In genomic region chr18:58645398-58645797, GRCh38 we compare ENCODE assay signal across 27 cellular contexts. TPM values are rescaled to one million over a fixed set of nuclear protein-coding genes. Genes with fewer than 3 reads are reported as not detected.
DNase-seq lines count a peak whose midpoint lies in the region; ATAC-seq, FAIRE-seq and TF ChIP-seq lines count a peak whose summit lies in the region.
"Had no signal": no experiment of that assay in that cellular context is flagged by ENCODE, and none has a peak within 500 bp of the region (broad histone marks: within the 10 kb centered on the region; RNA-seq: fewer than 3 reads in every experiment).

No MANE protein-coding gene starts in this region.

- peaks cover 18% of the 10 kb centered on the region for H3F3A ChIP-seq in neural progenitor cell (ENCODE audit: low read depth)

- DNase-seq in EH (ENCODE audit: low read depth) = peak; percentile 94
- DNase-seq in LHCN-M2 (ENCODE audit: low read depth) = peak; percentile 57
- DNase-seq in bronchial epithelial cell (ENCODE audit: low read depth) = peak; percentile 37
- no peak for DNase-seq in neural progenitor cell (ENCODE audit: low spot score)
- DNase-seq in activated CD8-positive, alpha-beta memory T cell treated with anti-CD3 and anti-CD28 coated beads for 24 hours = no peak
- no peak for DNase-seq in activated CD4-positive, alpha-beta T cell treated with anti-CD3 and anti-CD28 coated beads for 36 hours
- DNase-seq in mucosa of descending colon = no peak
- DNase-seq: activated naive CD4-positive, alpha-beta T cell treated with Interleukin-2 at 50 U/mL for 16 hours; activated T-cell treated with anti-CD3 and anti-CD28 coated beads, Interleukin-2, amount 50 U/mL, for 48 hours; amygdala; hypothalamus; MM.1S; NCI-H1436 treated with DMSO at 0.1 percent for 48 hours; NCI-H526 treated with DMSO at 0.1 percent for 48 hours; psoas muscle; spleen; stimulated activated CD4-positive, alpha-beta T cell treated with anti-CD3 and anti-CD28 coated beads, Interleukin-4, amount 100 ng/mL, for 24 hours; T1000; tibial artery had no signal

- H3K9me3 Mint-ChIP-seq in neural progenitor cell = peaks cover 2% of the 10 kb centered on the region
- peaks cover 2% of the 10 kb centered on the region for H3K9me3 Mint-ChIP-seq in activated CD4-positive, alpha-beta T cell treated with anti-CD3 and anti-CD28 coated beads for 36 hours (ENCODE audit: low read depth)
- H3K9me3 Mint-ChIP-seq: central memory CD8-positive, alpha-beta T cell; stimulated activated naive CD8-positive, alpha-beta T cell treated with anti-CD3 and anti-CD28 coated beads, Interleukin-15, Interleukin-2, amounts not matched to agents 100 ng/mL and 50 ng/mL, for 24 hours had no signal

- no peak overlapping the region for H3K9ac ChIP-seq in neural progenitor cell

- H3K4me3 ChIP-seq in bronchial epithelial cell (ENCODE audit: low read depth, low read length) (no peak overlapping the region), neural progenitor cell (no peak overlapping the region), mucosa of descending colon (no peak overlapping the region)
- H3K4me3 ChIP-seq: psoas muscle, spleen, tibial artery had no signal

- no peaks in the 10 kb centered on the region for H3K36me3 ChIP-seq in bronchial epithelial cell (ENCODE audit: control insufficient read depth, insufficient read depth, low read length)
- H3K36me3 ChIP-seq in neural progenitor cell = no peaks in the 10 kb centered on the region
- H3K36me3 ChIP-seq in mucosa of descending colon (ENCODE audit: low read depth) = no peaks in the 10 kb centered on the region
- H3K36me3 ChIP-seq: spleen, tibial artery had no signal

- no peaks in the 10 kb centered on the region for H3K79me2 ChIP-seq in neural progenitor cell (ENCODE audit: low read depth)

- no peak overlapping the region for H3K27ac ChIP-seq in neural progenitor cell
- H3K27ac ChIP-seq: psoas muscle, spleen, tibial artery had no signal

- no peaks in the 10 kb centered on the region for H3K27me3 Mint-ChIP-seq in neural progenitor cell (ENCODE audit: insufficient read depth, low read depth)
- peaks cover 3% of the 10 kb centered on the region for H3K27me3 Mint-ChIP-seq in activated CD4-positive, alpha-beta T cell treated with anti-CD3 and anti-CD28 coated beads for 36 hours
- H3K27me3 Mint-ChIP-seq: B cell; central memory CD8-positive, alpha-beta T cell; stimulated activated naive CD8-positive, alpha-beta T cell treated with anti-CD3 and anti-CD28 coated beads, Interleukin-15, Interleukin-2, amounts not matched to agents 100 ng/mL and 50 ng/mL, for 24 hours had no signal

- H4K20me1 ChIP-seq in neural progenitor cell (ENCODE audit: low read depth) = no peaks in the 10 kb centered on the region

- no peak for FAIRE-seq in bronchial epithelial cell (lab: Jason Lieb, UNC)
- FAIRE-seq: frontal cortex, islet of Langerhans had no signal

- POLR2A ChIA-PET in activated CD4-positive, alpha-beta T cell treated with anti-CD3 and anti-CD28 coated beads for 36 hours (lab: Charles Lee) = no interaction called here

- H3K27me3 ChIP-seq in bronchial epithelial cell (ENCODE audit: control insufficient read depth, insufficient read depth, low read length) = no peaks in the 10 kb centered on the region
- H3K27me3 ChIP-seq in neural progenitor cell = no peaks in the 10 kb centered on the region
- H3K27me3 ChIP-seq: spleen, tibial artery had no signal

- ATAC-seq in activated CD4-positive, alpha-beta T cell treated with anti-CD3 and anti-CD28 coated beads for 36 hours = no peak
- ATAC-seq in esophagus mucosa (no peak), mucosa of descending colon (no peak)
- ATAC-seq: Right ventricle myocardium inferior had no signal

- H3K4me1 Mint-ChIP-seq in neural progenitor cell = no peaks in the 10 kb centered on the region
- H3K4me1 Mint-ChIP-seq in activated CD4-positive, alpha-beta T cell treated with anti-CD3 and anti-CD28 coated beads for 36 hours = peaks cover 22% of the 10 kb centered on the region

- no peak overlapping the region for H3K4me2 ChIP-seq in neural progenitor cell

- H3K9me3 ChIP-seq in neural progenitor cell (ENCODE audit: low read depth) (no peaks in the 10 kb centered on the region), mucosa of descending colon (no peaks in the 10 kb centered on the region)
- H3K9me3 ChIP-seq: psoas muscle, tibial artery had no signal

- H3K36me3 Mint-ChIP-seq in neural progenitor cell = no peaks in the 10 kb centered on the region
- H3K36me3 Mint-ChIP-seq in activated CD4-positive, alpha-beta T cell treated with anti-CD3 and anti-CD28 coated beads for 36 hours (ENCODE audit: low read depth) = peaks cover 1% of the 10 kb centered on the region

- CTCF ChIA-PET in activated CD4-positive, alpha-beta T cell treated with anti-CD3 and anti-CD28 coated beads for 36 hours (lab: Charles Lee) = no interaction called here

- no peak for TF ChIP-seq CTCF in bronchial epithelial cell (IDR thresholded peaks at IDR 0.05; ENCODE audit: insufficient read depth, low read length, severe bottlenecking)
- TF ChIP-seq CTCF in neural progenitor cell (IDR thresholded peaks at IDR 0.05) = no peak
- no peak for TF ChIP-seq CTCF in mucosa of descending colon (IDR thresholded peaks at IDR 0.05)

- H3K27ac Mint-ChIP-seq in neural progenitor cell = no peak overlapping the region
- no peak overlapping the region for H3K27ac Mint-ChIP-seq in activated CD4-positive, alpha-beta T cell treated with anti-CD3 and anti-CD28 coated beads for 36 hours
- H3K27ac Mint-ChIP-seq: B cell; stimulated activated naive CD8-positive, alpha-beta T cell treated with anti-CD3 and anti-CD28 coated beads, Interleukin-15, Interleukin-2, amounts not matched to agents 100 ng/mL and 50 ng/mL, for 24 hours had no signal

- peaks cover 20% of the 10 kb centered on the region for H3K4me1 ChIP-seq in neural progenitor cell
- no peaks in the 10 kb centered on the region for H3K4me1 ChIP-seq in mucosa of descending colon (ENCODE audit: low read depth)
- H3K4me1 ChIP-seq: tibial artery had no signal

- no peak overlapping the region for H3K4me3 Mint-ChIP-seq in neural progenitor cell
- no peak overlapping the region for H3K4me3 Mint-ChIP-seq in activated CD4-positive, alpha-beta T cell treated with anti-CD3 and anti-CD28 coated beads for 36 hours
- H3K4me3 Mint-ChIP-seq: B cell; central memory CD8-positive, alpha-beta T cell; stimulated activated naive CD8-positive, alpha-beta T cell treated with anti-CD3 and anti-CD28 coated beads, Interleukin-15, Interleukin-2, amounts not matched to agents 100 ng/mL and 50 ng/mL, for 24 hours had no signal

- H2AFZ ChIP-seq in neural progenitor cell (replicated peaks) = peak overlapping the region; percentile 33

- intact Hi-C loops in activated CD4-positive, alpha-beta T cell treated with anti-CD3 and anti-CD28 coated beads for 36 hours (cut with DNase I, micrococcal nuclease) = no loop called here
- intact Hi-C loops in mucosa of descending colon (cut with DNase I, micrococcal nuclease) = no loop called here

RNA-seq across cellular contexts. Expression of gene ALPK2, which starts 16.5 kb away (rescaled TPM):
- total RNA-seq in LHCN-M2 (2014; rRNA removed) (12.1 and 16.8 TPM in 2 replicates), bronchial epithelial cell (0.26 TPM in 1 of 2 replicates, not detected in the other), neural progenitor cell (ENCODE audit: low replicate concordance) (0.15 and 0.24 TPM in 2 replicates), esophagus mucosa (0.12 TPM), mucosa of descending colon (under 1 TPM; 0.06 to 0.95 (median 0.46) TPM)
- polyA plus RNA-seq in LHCN-M2 (2012) = 26.0 TPM
- total RNA-seq in activated CD4-positive, alpha-beta T cell treated with anti-CD3 and anti-CD28 coated beads for 36 hours = 1 to 10 TPM; 1.3 to 1.6 TPM
- total RNA-seq: dermis microvascular lymphatic vessel endothelial cell, frontal cortex had no signal

RNA-seq across cellular contexts. Expression of gene MALT1, which starts 25.9 kb away (rescaled TPM):
- total RNA-seq in LHCN-M2 (2014; rRNA removed) = 19.5 and 20.5 TPM in 2 replicates
- 5.4 TPM for polyA plus RNA-seq in LHCN-M2 (2012)
- total RNA-seq in bronchial epithelial cell = 62.4 and 64.6 TPM in 2 replicates
- total RNA-seq in neural progenitor cell (ENCODE audit: low replicate concordance) = 24.4 and 28.4 TPM in 2 replicates
- total RNA-seq in activated CD4-positive, alpha-beta T cell treated with anti-CD3 and anti-CD28 coated beads for 36 hours = 10 to 100 TPM; 39.3 to 40.5 TPM
- total RNA-seq in esophagus mucosa = 34.4 TPM
- total RNA-seq in mucosa of descending colon = 10 to 100 TPM; 19.5 to 23.4 (median 23.1) TPM

Comparison
In these comparisons a context has a peak if more than half of its experiments do, and no peak if none do; other contexts are left out.
1. DNase-seq: peak in EH (single experiment), LHCN-M2 (single experiment) and bronchial epithelial cell (single experiment); none in neural progenitor cell (single experiment), activated CD8-positive, alpha-beta memory T cell treated with anti-CD3 and anti-CD28 coated beads for 24 hours (single experiment), activated CD4-positive, alpha-beta T cell treated with anti-CD3 and anti-CD28 coated beads for 36 hours (single experiment) and mucosa of descending colon (0 of 3).